ENCODE assay signal across 22 cellular contexts in the genomic region with DNA sequence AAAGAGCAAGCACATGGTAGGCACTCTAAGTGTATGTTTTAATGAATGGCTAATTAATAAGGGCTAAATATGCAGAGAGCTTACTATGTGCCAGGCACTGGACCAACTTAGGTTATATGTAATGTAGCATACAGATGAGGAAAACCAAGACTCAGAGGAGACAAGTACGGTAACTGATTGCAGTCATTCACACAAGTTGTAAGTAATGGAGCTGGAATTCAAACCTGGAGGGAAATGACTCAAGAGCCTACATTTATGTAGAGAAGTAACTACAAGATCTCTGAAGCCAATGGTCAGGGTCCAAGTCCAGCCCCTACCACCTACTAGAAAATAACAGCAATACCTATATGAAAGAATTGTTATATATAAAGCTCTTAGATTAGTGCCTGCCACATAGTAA.
DNase-seq lines count a peak whose midpoint lies in the region; ATAC-seq and TF ChIP-seq lines count a peak whose summit lies in the region.
"Had no signal": no experiment of that assay in that cellular context is flagged by ENCODE, and none has a peak within 500 bp of the region (broad histone marks: within the 10 kb centered on the region; RNA-seq: fewer than 3 reads in every experiment).

No MANE protein-coding gene starts in this region.

- H3K27ac ChIP-seq in PC-3 (ENCODE audit: low read length): no peak overlapping the region
- peak overlapping the region; percentile 65 for H3K27ac ChIP-seq in muscle layer of duodenum (ENCODE audit: low read length)
- H3K27ac ChIP-seq in stomach: peak overlapping the region in 1 of 5 donors; percentile 70

- H3K4me1 ChIP-seq in PC-3 (ENCODE audit: insufficient read depth, low read length) (peaks cover 41% of the 10 kb centered on the region), muscle layer of duodenum (ENCODE audit: control insufficient read depth in 1 of 2, insufficient read depth in 2 of 2, low read length in 2 of 2) (peaks cover 15 to 44% of the 10 kb centered on the region in 2 donors), stomach (peaks cover 0 to 35% (median 22%) of the 10 kb centered on the region in 4 donors)

- H3K27me3 ChIP-seq in PC-3 (ENCODE audit: low read length) (no peaks in the 10 kb centered on the region), muscle layer of duodenum (ENCODE audit: low read depth, low read length) (no peaks in the 10 kb centered on the region), stomach (no peaks in the 10 kb centered on the region)
- H3K27me3 ChIP-seq: right atrium auricular region had no signal

- DNase-seq in ELR (ENCODE audit: low read depth): peak; percentile 72
- peak; percentile 24 for DNase-seq in PC-3
- no peak for DNase-seq in endothelial cell (ENCODE audit: low spot score)
- no peak for DNase-seq in retina
- no peak for DNase-seq in stomach
- no peak for DNase-seq in HUDEP-2 (lab: John Stamatoyannopoulos, UW; ENCODE audit: unreplicated experiment in 76 of 76)
- DNase-seq: activated CD4-positive, alpha-beta T cell treated with anti-CD3 and anti-CD28 coated beads for 48 hours; activated gamma-delta T cell; CD8-positive, alpha-beta memory T cell; DMS79; effector memory CD4-positive, alpha-beta T cell; KBM-7; NCI-H2029 treated with DMSO at 0.1 percent for 48 hours; NCI-H446; stimulated activated CD4-positive, alpha-beta T cell treated with anti-CD3 and anti-CD28 coated beads, Interleukin-15, amount 100 ng/mL, for 24 hours had no signal

- intact Hi-C loops in PC-3 (cut with micrococcal nuclease): no loop called here
- intact Hi-C loops in stomach (cut with DNase I; ENCODE audit: low total_unique reads): no loop called here

- no peak for ATAC-seq in PC-3
- no peak for ATAC-seq in GM21528 (IDR thresholded peaks at IDR 0.05; ENCODE audit: low FRiP score, unreplicated experiment)
- ATAC-seq: left lobe of liver; stimulated activated effector memory CD8-positive, alpha-beta T cell treated with anti-CD3 and anti-CD28 coated beads, Interleukin-12 subunit alpha, Interleukin-12 subunit beta, amount 100 ng/mL, for 72 hours had no signal

- H3K36me3 ChIP-seq in PC-3 (ENCODE audit: low read depth, low read length) (no peaks in the 10 kb centered on the region), muscle layer of duodenum (ENCODE audit: control insufficient read depth in 1 of 2, insufficient read depth in 2 of 2, low read length in 2 of 2) (peaks cover 4 to 5% of the 10 kb centered on the region in 2 donors), stomach (peaks cover 0 to 16% (median 8%) of the 10 kb centered on the region in 4 donors)
- H3K36me3 ChIP-seq: right atrium auricular region, thoracic aorta had no signal

- 81 to 100% (median 96%) methylated on average over 1 of the region's 1 CpG for WGBS in stomach, 5 donors

- H3K9me3 Mint-ChIP-seq in endothelial cell (ENCODE audit: unreplicated experiment): no peaks in the 10 kb centered on the region
- H3K9me3 Mint-ChIP-seq: CD8-positive, alpha-beta memory T cell; central memory CD8-positive, alpha-beta T cell; stimulated activated effector memory CD8-positive, alpha-beta T cell treated with anti-CD3 and anti-CD28 coated beads, Interleukin-12 subunit alpha, Interleukin-12 subunit beta, amount 100 ng/mL, for 72 hours had no signal

- TF ChIP-seq CTCF in PC-3 (conservative IDR thresholded peaks at IDR 0.05; ENCODE audit: low read depth, low read length) (no peak), endothelial cell (IDR thresholded peaks at IDR 0.05; ENCODE audit: unreplicated experiment) (no peak), stomach (IDR thresholded peaks at IDR 0.05) (no peak)

- H3K4me3 ChIP-seq in PC-3 (ENCODE audit: low read length): no peak overlapping the region
- H3K4me3 ChIP-seq in muscle layer of duodenum (ENCODE audit: low read depth in 1 of 2, low read length in 2 of 2): no peak overlapping the region
- H3K4me3 ChIP-seq in stomach: no peak overlapping the region
- H3K4me3 ChIP-seq: right atrium auricular region, thoracic aorta had no signal

- TF ChIP-seq EP300 in stomach (IDR thresholded peaks at IDR 0.05): no peak

- H3K79me2 ChIP-seq in PC-3 (ENCODE audit: low read length): no peaks in the 10 kb centered on the region

- H3K9me2 ChIP-seq in PC-3 (replicated peaks; ENCODE audit: low read length): no peaks in the 10 kb centered on the region

- no peak overlapping the region for H3K9ac ChIP-seq in PC-3 (ENCODE audit: low read length)

- no peak for TF ChIP-seq POLR2A in stomach (IDR thresholded peaks at IDR 0.05)

- H3K9me3 ChIP-seq in PC-3 (ENCODE audit: low read length) (no peaks in the 10 kb centered on the region), muscle layer of duodenum (ENCODE audit: control insufficient read depth in 1 of 2, low read length in 2 of 2) (no peaks in the 10 kb centered on the region), stomach (no peaks in the 10 kb centered on the region)
- H3K9me3 ChIP-seq: right atrium auricular region, thoracic aorta had no signal

- H4K20me1 ChIP-seq in PC-3 (ENCODE audit: low read length): no peaks in the 10 kb centered on the region

- CTCF ChIA-PET in PC-3 (lab: Charles Lee): no interaction called here

- H3K27me3 Mint-ChIP-seq in endothelial cell (ENCODE audit: unreplicated experiment): peaks cover 1% of the 10 kb centered on the region
- H3K27me3 Mint-ChIP-seq: CD8-positive, alpha-beta memory T cell; central memory CD8-positive, alpha-beta T cell had no signal

- peak overlapping the region; percentile 55 for H3K27ac Mint-ChIP-seq in endothelial cell (ENCODE audit: unreplicated experiment)
- H3K27ac Mint-ChIP-seq: stimulated activated effector memory CD8-positive, alpha-beta T cell treated with anti-CD3 and anti-CD28 coated beads, Interleukin-12 subunit alpha, Interleukin-12 subunit beta, amount 100 ng/mL, for 72 hours had no signal

- peaks cover 21% of the 10 kb centered on the region for H3K4me1 Mint-ChIP-seq in endothelial cell (ENCODE audit: unreplicated experiment)

- POLR2A ChIA-PET in PC-3 (lab: Charles Lee; ENCODE audit: unreplicated experiment): no interaction called here

- H3F3A ChIP-seq in PC-3 (ENCODE audit: low read length, unreplicated experiment): peaks cover 10% of the 10 kb centered on the region

- peaks cover 13% of the 10 kb centered on the region for H3K36me3 Mint-ChIP-seq in endothelial cell (ENCODE audit: low read depth, unreplicated experiment)

- no peak overlapping the region for H3K4me3 Mint-ChIP-seq in endothelial cell (ENCODE audit: unreplicated experiment)
- H3K4me3 Mint-ChIP-seq: CD8-positive, alpha-beta memory T cell; central memory CD8-positive, alpha-beta T cell; stimulated activated effector memory CD8-positive, alpha-beta T cell treated with anti-CD3 and anti-CD28 coated beads, Interleukin-12 subunit alpha, Interleukin-12 subunit beta, amount 100 ng/mL, for 72 hours had no signal

- no peak overlapping the region for H2AFZ ChIP-seq in PC-3 (ENCODE audit: low read length)

- H3K4me2 ChIP-seq in PC-3 (ENCODE audit: low read length): no peak overlapping the region

- BruUV-seq in PC-3 (replicated peaks; lab: Mats Ljungman, UMichigan): no TSS peak

Comparison
In these comparisons a context has a peak if more than half of its experiments do, and no peak if none do; other contexts are left out.
1. DNase-seq: peak in ELR (single experiment) and PC-3 (single experiment); none in endothelial cell (single experiment), retina (single experiment), stomach (single experiment) and HUDEP-2 (0 of 76).